11 cellular contexts compared by ENCODE assay signal in genomic region chr14:22334275-22334577, GRCh38.
"Had no signal": no experiment of that assay in that cellular context is flagged by ENCODE, and none has a peak within 500 bp of the region (broad histone marks: within the 10 kb centered on the region; RNA-seq: fewer than 3 reads in every experiment).

No MANE protein-coding gene starts in this region.

- H3K27ac Mint-ChIP-seq: activated naive CD8-positive, alpha-beta T cell; mesothelial cell of epicardium had no signal

- H3K4me3 ChIP-seq: gastrocnemius medialis, heart right ventricle, tibial nerve had no signal

- H3K79me2 ChIP-seq: parathyroid adenoma had no signal

- H2AFZ ChIP-seq: parathyroid adenoma had no signal

- H3K36me3 Mint-ChIP-seq: activated naive CD8-positive, alpha-beta T cell had no signal

- DNase-seq: activated effector memory CD4-positive, alpha-beta T cell treated with anti-CD3 and anti-CD28 coated beads, Interleukin-2, amount 50 U/mL, for 16 hours; activated T-cell treated with anti-CD3 and anti-CD28 coated beads, Interleukin-2, amount 50 U/mL, for 4 hours; effector CD4-positive, alpha-beta T cell; heart right ventricle; left ventricle myocardium superior; retina had no signal

- H3K27me3 ChIP-seq: gastrocnemius medialis, heart right ventricle, tibial nerve had no signal

- H3K36me3 ChIP-seq: gastrocnemius medialis, heart right ventricle, tibial nerve had no signal

- H3K9me3 ChIP-seq: gastrocnemius medialis had no signal

- H3K9ac ChIP-seq: parathyroid adenoma had no signal

- H3K27ac ChIP-seq: heart right ventricle, parathyroid adenoma had no signal

- H3K27me3 Mint-ChIP-seq: activated naive CD8-positive, alpha-beta T cell had no signal

- H3K9me3 Mint-ChIP-seq: activated T-cell treated with anti-CD3 and anti-CD28 coated beads, Interleukin-2, amount 50 U/mL, for 4 hours had no signal

- H3K4me3 Mint-ChIP-seq: activated naive CD8-positive, alpha-beta T cell; activated T-cell treated with anti-CD3 and anti-CD28 coated beads, Interleukin-2, amount 50 U/mL, for 4 hours; mesothelial cell of epicardium had no signal
